10 cellular contexts compared by ENCODE assay signal in the genomic region with DNA sequence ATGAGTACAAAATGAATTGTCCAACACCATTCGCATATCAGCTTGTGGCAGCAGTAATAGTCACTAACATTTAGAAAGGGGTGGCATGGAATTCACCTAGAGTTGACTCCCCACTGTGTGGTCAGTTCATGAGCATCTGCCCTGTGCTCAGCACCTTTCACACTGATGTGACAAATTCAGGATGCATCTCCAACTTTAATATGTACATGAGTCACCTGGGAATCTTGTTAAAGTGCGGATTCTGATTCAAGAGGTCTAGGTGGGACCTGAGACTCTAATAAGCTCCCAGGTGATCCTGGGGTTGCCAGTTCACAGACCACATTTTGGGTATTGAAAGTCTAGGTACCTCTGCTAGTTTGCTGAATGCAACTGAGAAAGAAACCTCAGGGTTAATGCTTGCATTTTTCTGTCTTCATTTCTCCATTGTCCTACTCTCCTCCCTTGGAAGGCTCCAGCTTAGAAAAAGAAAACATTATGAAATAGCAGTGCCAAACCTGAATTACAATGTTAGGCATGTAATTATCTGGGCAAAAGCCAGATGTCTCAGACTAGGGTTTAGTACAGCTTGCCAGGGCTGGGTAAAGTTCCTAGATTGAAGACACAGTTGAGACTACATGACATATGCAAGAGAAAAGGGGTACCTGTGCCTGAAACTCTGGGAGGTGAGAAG. TPM values are rescaled to one million over a fixed set of nuclear protein-coding genes. Genes with fewer than 3 reads are reported as not detected.
DNase-seq lines count a peak whose midpoint lies in the region; ATAC-seq, FAIRE-seq and TF ChIP-seq lines count a peak whose summit lies in the region.
"Had no signal": no experiment of that assay in that cellular context is flagged by ENCODE, and none has a peak within 500 bp of the region (broad histone marks: within the 10 kb centered on the region; RNA-seq: fewer than 3 reads in every experiment).

No MANE protein-coding gene starts in this region.

- no peaks in the 10 kb centered on the region for H3K79me2 ChIP-seq in GM23248 (ENCODE audit: insufficient read depth)

- no peak for FAIRE-seq in GM19239 (lab: Jason Lieb, UNC)

- no peaks in the 10 kb centered on the region for H3K9me3 Mint-ChIP-seq in CD4-positive, alpha-beta memory T cell

- peak overlapping the region in 6 of 7 donors; percentile 22 to 97 (median 83) for H3K27ac Mint-ChIP-seq in CD4-positive, alpha-beta memory T cell

- POLR2A ChIA-PET in CD4-positive, alpha-beta memory T cell (lab: Charles Lee; ENCODE audit: partially characterized antibody) = interaction anchor here (1.0 to 12.4 kb wide), 9 partner anchors 8 to 84 kb away, joined by 3 to 383 read pairs (median 12); partner anchors contain the start of gene TMSB4X

- H3K36me3 Mint-ChIP-seq in CD4-positive, alpha-beta memory T cell = no peaks in the 10 kb centered on the region

- H3K9me2 ChIP-seq in GM23248 (ENCODE audit: insufficient read depth) = no peaks in the 10 kb centered on the region

- H3K4me1 ChIP-seq in CD4-positive, alpha-beta memory T cell (ENCODE audit: insufficient read depth, low read length) = peaks cover 68% of the 10 kb centered on the region
- H3K4me1 ChIP-seq in GM23248 (ENCODE audit: insufficient read depth) = peaks cover 28% of the 10 kb centered on the region

- TF ChIP-seq CTCF in VCaP (conservative IDR thresholded peaks at IDR 0.05) = no peak

- ATAC-seq in left colon = peak; percentile 75
- no peak for ATAC-seq in HG02870 (IDR thresholded peaks at IDR 0.05; ENCODE audit: unreplicated experiment)
- no peak for ATAC-seq in GM18870 (IDR thresholded peaks at IDR 0.05; ENCODE audit: unreplicated experiment)

- H3F3A ChIP-seq in GM23248 (ENCODE audit: insufficient read depth) = peaks cover 17% of the 10 kb centered on the region

- H3K27ac ChIP-seq in CD4-positive, alpha-beta memory T cell (ENCODE audit: low read depth, low read length) = no peak overlapping the region
- no peak overlapping the region; the same call in 1 of the 2 replicates for H3K27ac ChIP-seq in GM23248
- peak overlapping the region; percentile 64 for H3K27ac ChIP-seq in VCaP

- H4K20me1 ChIP-seq in GM23248 (ENCODE audit: insufficient read depth) = no peaks in the 10 kb centered on the region

- no peaks in the 10 kb centered on the region for H3K36me3 ChIP-seq in CD4-positive, alpha-beta memory T cell (ENCODE audit: insufficient read depth, low read length)
- no peaks in the 10 kb centered on the region for H3K36me3 ChIP-seq in GM23248 (ENCODE audit: low read depth)

- H3K4me1 Mint-ChIP-seq in CD4-positive, alpha-beta memory T cell = peaks cover 34 to 75% (median 61%) of the 10 kb centered on the region in 4 donors

- intact Hi-C loops in CD4-positive, alpha-beta memory T cell (cut with micrococcal nuclease) = no loop called here
- intact Hi-C loops in left colon (cut with DNase I, micrococcal nuclease) = no loop called here

- no peak overlapping the region for H3K9ac ChIP-seq in GM23248

- peak overlapping the region in 4 of 8 donors; percentile 9 to 48 (median 42) for H3K4me3 Mint-ChIP-seq in CD4-positive, alpha-beta memory T cell

- H3K27me3 Mint-ChIP-seq in CD4-positive, alpha-beta memory T cell = no peaks in the 10 kb centered on the region

- no peaks in the 10 kb centered on the region for H3K27me3 ChIP-seq in CD4-positive, alpha-beta memory T cell (ENCODE audit: insufficient read depth, low read length)
- no peaks in the 10 kb centered on the region for H3K27me3 ChIP-seq in GM23248 (replicated peaks; ENCODE audit: insufficient read depth)

- H3K4me2 ChIP-seq in GM23248 (ENCODE audit: unreplicated experiment) = no peak overlapping the region

- CTCF ChIA-PET in CD4-positive, alpha-beta memory T cell (lab: Charles Lee; ENCODE audit: partially characterized antibody) = interaction anchor here (1.0 to 1.6 kb wide), 3 partner anchors 23 to 80 kb away, joined by 3 to 5 read pairs (median 3); no protein-coding TSS in a partner anchor

- in situ Hi-C loops in GM23248 (cut with MboI) = no loop called here

- H3K4me3 ChIP-seq in CD4-positive, alpha-beta memory T cell (ENCODE audit: low read length in 2 of 2) = no peak overlapping the region
- H3K4me3 ChIP-seq in GM23248 = no peak overlapping the region

- no peak overlapping the region for H2AFZ ChIP-seq in GM23248

- DNase-seq in CD4-positive, alpha-beta memory T cell = no peak
- DNase-seq in GM23248 (peak; percentile 79), left colon (no peak), NCI-H345 (lab: John Stamatoyannopoulos, UW) (no peak), GM19239 (ENCODE audit: insufficient read length, low spot score) (no peak)
- DNase-seq: effector CD4-positive, alpha-beta T cell; NCI-H2171 had no signal

- WGBS in GM23248 (ENCODE audit: low coverage in 1 of 2, low lambda C conversion rate in 2 of 2, missing lambda C conversion rate in 2 of 2), 2 experiments = 54 to 57% methylated on average over 2 of the region's 2 CpGs

- H3K9me3 ChIP-seq in CD4-positive, alpha-beta memory T cell (ENCODE audit: control insufficient read depth in 1 of 2, low read length in 2 of 2) = no peaks in the 10 kb centered on the region
- no peaks in the 10 kb centered on the region for H3K9me3 ChIP-seq in GM23248 (ENCODE audit: low read depth)

RNA-seq across cellular contexts. Expression of gene TMSB4X, which starts 32.7 kb away (rescaled TPM):
- total RNA-seq in CD4-positive, alpha-beta memory T cell = 1,000 to 10,000 TPM; 4,851 to 5,116 TPM
- polyA plus RNA-seq in CD4-positive, alpha-beta memory T cell = over 10,000 TPM; 27,942 to 36,115 TPM
- total RNA-seq in GM23248 (2014; rRNA removed; shearing (Covaris generic)) = 3,286 and 6,098 TPM in 2 replicates
- 9,088 and 9,298 TPM in 2 replicates for polyA plus RNA-seq in GM23248 (2016; fragmentation: Nextera tagmentation; extraction: Ambion mirVana)
- total RNA-seq in left colon = 1,000 to 10,000 TPM; 4,840 to 5,007 TPM

RNA-seq across cellular contexts. Expression of gene FAM9C, which starts 36.8 kb away (rescaled TPM):
- total RNA-seq in CD4-positive, alpha-beta memory T cell = not detected
- under 1 TPM in 1 of 2 donors, not detected in 1; 0.34 TPM for polyA plus RNA-seq in CD4-positive, alpha-beta memory T cell
- total RNA-seq in GM23248 (2014; rRNA removed; shearing (Covaris generic)) = not detected in 2 replicates
- not detected in 2 replicates for polyA plus RNA-seq in GM23248 (2016; fragmentation: Nextera tagmentation; extraction: Ambion mirVana)
- under 1 TPM; 0.09 to 0.17 TPM for total RNA-seq in left colon
